Comparison of ENCODE assay signal across 2 cellular contexts in genomic region chr2:19122220-19122619, GRCh38.
TF ChIP-seq lines count a peak whose summit lies in the region.

No MANE protein-coding gene starts in this region.

TF ChIP-seq in IMR-90, 13 proteins besides CTCF, POLR2A, EP300 and RAD21 (continued from another document):
- TF ChIP-seq CHD1 (IDR thresholded peaks at IDR 0.05; ENCODE audit: low read depth, low read length) = no peak
- TF ChIP-seq MAZ (IDR thresholded peaks at IDR 0.05; ENCODE audit: borderline replicate concordance, low read depth, low read length) = no peak
- TF ChIP-seq MAFK (IDR thresholded peaks at IDR 0.05; ENCODE audit: low read depth, low read length) = no peak
- TF ChIP-seq RFX5 (IDR thresholded peaks at IDR 0.05; ENCODE audit: low read depth, low read length) = no peak
- no peak for TF ChIP-seq ELK1 (IDR thresholded peaks at IDR 0.05; ENCODE audit: borderline replicate concordance, low read depth, low read length)
- TF ChIP-seq NFE2L2 (IDR thresholded peaks at IDR 0.05; ENCODE audit: low read depth, low read length) = no peak
- no peak for TF ChIP-seq SMC3 (IDR thresholded peaks at IDR 0.05; ENCODE audit: low read depth, low read length)
- no peak for TF ChIP-seq USF2 (IDR thresholded peaks at IDR 0.05; ENCODE audit: low read depth, low read length)

TF ChIP-seq in WTC11, 78 proteins besides CTCF, POLR2A, EP300 and RAD21 (continued from another document):
- TF ChIP-seq E2F4 (CRISPR knock-in tag; IDR thresholded peaks at IDR 0.05; ENCODE audit: borderline replicate concordance, low read depth) (no peak), RORB (CRISPR knock-in tag; IDR thresholded peaks at IDR 0.05) (no peak), ZNF121 (CRISPR knock-in tag; IDR thresholded peaks at IDR 0.05) (no peak), ELF4 (CRISPR knock-in tag; IDR thresholded peaks at IDR 0.05; ENCODE audit: low read depth) (no peak), HMGA2 (CRISPR knock-in tag; IDR thresholded peaks at IDR 0.05) (no peak), FOXJ3 (CRISPR knock-in tag; IDR thresholded peaks at IDR 0.05; ENCODE audit: borderline replicate concordance) (no peak), ATF1 (CRISPR knock-in tag; IDR thresholded peaks at IDR 0.05) (no peak)
- TF ChIP-seq, protein P1, sequence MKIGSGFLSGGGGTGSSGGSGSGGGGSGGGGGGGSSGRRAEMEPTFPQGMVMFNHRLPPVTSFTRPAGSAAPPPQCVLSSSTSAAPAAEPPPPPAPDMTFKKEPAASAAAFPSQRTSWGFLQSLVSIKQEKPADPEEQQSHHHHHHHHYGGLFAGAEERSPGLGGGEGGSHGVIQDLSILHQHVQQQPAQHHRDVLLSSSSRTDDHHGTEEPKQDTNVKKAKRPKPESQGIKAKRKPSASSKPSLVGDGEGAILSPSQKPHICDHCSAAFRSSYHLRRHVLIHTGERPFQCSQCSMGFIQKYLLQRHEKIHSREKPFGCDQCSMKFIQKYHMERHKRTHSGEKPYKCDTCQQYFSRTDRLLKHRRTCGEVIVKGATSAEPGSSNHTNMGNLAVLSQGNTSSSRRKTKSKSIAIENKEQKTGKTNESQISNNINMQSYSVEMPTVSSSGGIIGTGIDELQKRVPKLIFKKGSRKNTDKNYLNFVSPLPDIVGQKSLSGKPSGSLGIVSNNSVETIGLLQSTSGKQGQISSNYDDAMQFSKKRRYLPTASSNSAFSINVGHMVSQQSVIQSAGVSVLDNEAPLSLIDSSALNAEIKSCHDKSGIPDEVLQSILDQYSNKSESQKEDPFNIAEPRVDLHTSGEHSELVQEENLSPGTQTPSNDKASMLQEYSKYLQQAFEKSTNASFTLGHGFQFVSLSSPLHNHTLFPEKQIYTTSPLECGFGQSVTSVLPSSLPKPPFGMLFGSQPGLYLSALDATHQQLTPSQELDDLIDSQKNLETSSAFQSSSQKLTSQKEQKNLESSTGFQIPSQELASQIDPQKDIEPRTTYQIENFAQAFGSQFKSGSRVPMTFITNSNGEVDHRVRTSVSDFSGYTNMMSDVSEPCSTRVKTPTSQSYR (CRISPR knock-in tag; IDR thresholded peaks at IDR 0.05) = no peak
